Comparison of ENCODE assay signal across 20 cellular contexts in genomic region chr1:40594187-40594531, GRCh38.
"Had no signal": no experiment of that assay in that cellular context is flagged by ENCODE, and none has a peak within 500 bp of the region (broad histone marks: within the 10 kb centered on the region; RNA-seq: fewer than 3 reads in every experiment).

No MANE protein-coding gene starts in this region.

- DNase-seq: activated B cell treated with CpG ODN at 0.5 μM for 24 hours; activated CD4-positive, alpha-beta memory T cell treated with anti-CD3 and anti-CD28 coated beads, Interleukin-2, amount 10 ng/mL, durations not matched to agents 7 days and 5 days; activated CD4-positive, alpha-beta T cell treated with anti-CD3 and anti-CD28 coated beads for 48 hours; activated CD8-positive, alpha-beta memory T cell treated with anti-CD3 and anti-CD28 coated beads, Interleukin-2, amount 10 ng/mL, durations not matched to agents 7 days and 5 days; activated naive CD4-positive, alpha-beta T cell; activated naive CD8-positive, alpha-beta T cell treated with anti-CD3 and anti-CD28 coated beads for 36 hours; amniotic stem cell; effector CD8-positive, alpha-beta T cell; heart left ventricle; left ventricle myocardium superior; naive B cell; stimulated activated CD4-positive, alpha-beta T cell treated with anti-CD3 and anti-CD28 coated beads, Interleukin-12 subunit alpha, Interleukin-12 subunit beta, amount 100 ng/mL, for 4 hours; stimulated activated CD4-positive, alpha-beta T cell treated with anti-CD3 and anti-CD28 coated beads, Interleukin-1b, Interleukin-23, amount 100 ng/mL, for 48 hours; stimulated activated CD8-positive, alpha-beta memory T cell treated with anti-CD3 and anti-CD28 coated beads, Interleukin-4, amount 100 ng/mL, for 48 hours; thyroid gland had no signal

- H3K27ac ChIP-seq: cardiac muscle cell, esophagus muscularis mucosa, gastroesophageal sphincter, heart left ventricle, neural progenitor cell, thyroid gland had no signal

- ATAC-seq: activated CD8-positive, alpha-beta memory T cell treated with anti-CD3 and anti-CD28 coated beads, Interleukin-2, amount 10 ng/mL, durations not matched to agents 7 days and 5 days; activated T-helper 17 cell treated with anti-CD3 and anti-CD28 coated beads, Interleukin-2, amount 50 U/mL, for 72 hours; gastroesophageal sphincter; left ventricle myocardium superior had no signal
